20 cellular contexts compared by ENCODE assay signal in genomic region chr10:90530526-90530925, GRCh38.
DNase-seq lines count a peak whose midpoint lies in the region; ATAC-seq and TF ChIP-seq lines count a peak whose summit lies in the region.
"Had no signal": no experiment of that assay in that cellular context is flagged by ENCODE, and none has a peak within 500 bp of the region (broad histone marks: within the 10 kb centered on the region; RNA-seq: fewer than 3 reads in every experiment).

No MANE protein-coding gene starts in this region.

- H3K79me2 ChIP-seq in fibroblast of lung (ENCODE audit: control insufficient read depth, insufficient read depth, low read length), result no peaks in the 10 kb centered on the region
- H3K79me2 ChIP-seq in mesendoderm (ENCODE audit: control insufficient read depth, insufficient read depth, low read length), result no peaks in the 10 kb centered on the region

- no peak overlapping the region for H3K27ac Mint-ChIP-seq in MCF 10A (ENCODE audit: low read depth, unreplicated experiment)
- H3K27ac Mint-ChIP-seq: CD4-positive, alpha-beta memory T cell had no signal

- no peak overlapping the region for H4K8ac ChIP-seq in mesendoderm (ENCODE audit: low read depth, low read length)

- no peak for TF ChIP-seq POLR2A in body of pancreas (IDR thresholded peaks at IDR 0.05)

- no peaks in the 10 kb centered on the region for H3K27me3 ChIP-seq in fibroblast of lung (ENCODE audit: control insufficient read depth, insufficient read depth, low read length)
- H3K27me3 ChIP-seq in mesendoderm (ENCODE audit: insufficient read depth, low read length, poor library complexity), result no peaks in the 10 kb centered on the region
- no peaks in the 10 kb centered on the region for H3K27me3 ChIP-seq in body of pancreas

- H3K9me3 Mint-ChIP-seq in MCF 10A (ENCODE audit: unreplicated experiment), result no peaks in the 10 kb centered on the region

- no peaks in the 10 kb centered on the region for H3K36me3 ChIP-seq in fibroblast of lung (ENCODE audit: control insufficient read depth, insufficient read depth, low read length)
- no peaks in the 10 kb centered on the region for H3K36me3 ChIP-seq in mesendoderm (ENCODE audit: control insufficient read depth, insufficient read depth, low read length)
- H3K36me3 ChIP-seq in body of pancreas (replicated peaks in 1 of 2; ENCODE audit: insufficient read depth in 1 of 2, low read depth in 2 of 2), result no peaks in the 10 kb centered on the region

- no peak overlapping the region for H3K4ac ChIP-seq in mesendoderm (ENCODE audit: low read depth, low read length)

- H2BK120ac ChIP-seq in mesendoderm (ENCODE audit: low read depth, low read length), result no peak overlapping the region

- no peak overlapping the region for H3K23ac ChIP-seq in mesendoderm (ENCODE audit: low read length)

- H3K27ac ChIP-seq in fibroblast of lung (ENCODE audit: insufficient read depth, low read length), result no peak overlapping the region
- H3K27ac ChIP-seq in mesendoderm (ENCODE audit: low read depth, low read length), result no peak overlapping the region
- H3K27ac ChIP-seq in body of pancreas, result no peak overlapping the region
- H3K27ac ChIP-seq: A549, RWPE1 had no signal

- H3K79me1 ChIP-seq in mesendoderm (ENCODE audit: low read length), result no peaks in the 10 kb centered on the region

- H3K27me3 Mint-ChIP-seq in MCF 10A (ENCODE audit: insufficient read depth, unreplicated experiment), result no peaks in the 10 kb centered on the region

- H2AK5ac ChIP-seq in mesendoderm (ENCODE audit: low read length), result no peak overlapping the region

- H4K20me1 ChIP-seq in fibroblast of lung (ENCODE audit: control insufficient read depth, extremely low read depth, insufficient read depth, low read length), result no peaks in the 10 kb centered on the region

- no peak overlapping the region for H2BK15ac ChIP-seq in mesendoderm (replicated peaks; ENCODE audit: low read depth)

- no peaks in the 10 kb centered on the region for H3K4me1 ChIP-seq in fibroblast of lung (ENCODE audit: control insufficient read depth, extremely low read depth, insufficient read depth, low read length)
- no peaks in the 10 kb centered on the region for H3K4me1 ChIP-seq in mesendoderm (ENCODE audit: control insufficient read depth, low read depth, low read length)
- H3K4me1 ChIP-seq in body of pancreas, result no peaks in the 10 kb centered on the region
- H3K4me1 ChIP-seq: A549 had no signal

- TF ChIP-seq CTCF in fibroblast of lung (conservative IDR thresholded peaks at IDR 0.05 in 1 of 2, IDR thresholded peaks at IDR 0.05 in 1 of 2; ENCODE audit: low read depth in 1 of 2, low read length in 2 of 2) (no peak), body of pancreas (IDR thresholded peaks at IDR 0.05) (no peak), MCF 10A (IDR thresholded peaks at IDR 0.05; ENCODE audit: unreplicated experiment) (no peak)

- ATAC-seq in body of pancreas (no peak), Right ventricle myocardium inferior (no peak)
- ATAC-seq: A549, HepG2, PC-3 had no signal

- no peaks in the 10 kb centered on the region for H3K36me3 Mint-ChIP-seq in MCF 10A (ENCODE audit: insufficient read depth, unreplicated experiment)
- H3K36me3 Mint-ChIP-seq: CD4-positive, alpha-beta memory T cell had no signal

- H3K4me2 ChIP-seq in fibroblast of lung (ENCODE audit: extremely low read depth, insufficient read depth, low read length), result no peak overlapping the region
- no peak overlapping the region for H3K4me2 ChIP-seq in mesendoderm (ENCODE audit: low read length)
- H3K4me2 ChIP-seq: A549 had no signal

- DNase-seq in D341Med (ENCODE audit: low spot score), result peak; percentile 27
- peak; percentile 1 for DNase-seq in NCI-H524 treated with DMSO at 0.1 percent for 48 hours (lab: John Stamatoyannopoulos, UW)
- peak; percentile 14 to 59 for DNase-seq in fibroblast of lung (ENCODE audit: low read depth in 2 of 2)
- DNase-seq in mesendoderm, result peak; percentile 12
- no peak for DNase-seq in body of pancreas
- DNase-seq in MCF 10A (ENCODE audit: unreplicated experiment), result no peak
- DNase-seq in Right ventricle myocardium inferior (ENCODE audit: missing footprints), result no peak
- DNase-seq in NCI-H1048 (lab: John Stamatoyannopoulos, UW), result no peak
- DNase-seq: CD4-positive, alpha-beta memory T cell; EL; KBM-7; MV-4-11; NCI-H1417 treated with DMSO at 0.1 percent for 48 hours; NCI-H187 treated with DMSO at 0.1 percent for 48 hours; NCI-H2227 treated with DMSO at 0.1 percent for 48 hours; NCI-H526; PC-3 had no signal

- H3K18ac ChIP-seq in mesendoderm (ENCODE audit: low read length), result no peak overlapping the region

- no TSS peak for BruUV-seq in MCF 10A (replicated peaks; lab: Mats Ljungman, UMichigan)

- intact Hi-C loops in body of pancreas (cut with DNase I) (no loop called here), MCF 10A (cut with micrococcal nuclease) (no loop called here), Right ventricle myocardium inferior (cut with DNase I) (no loop called here)

- H3K4me3 Mint-ChIP-seq in MCF 10A (ENCODE audit: unreplicated experiment), result no peak overlapping the region
- H3K4me3 Mint-ChIP-seq: CD4-positive, alpha-beta memory T cell had no signal

- WGBS in mesendoderm (ENCODE audit: extremely low coverage, insufficient coverage, low lambda C conversion rate), result no CpG with 5 or more reads among the region's 2 CpGs
- WGBS in body of pancreas, 2 donors, result 32 to 36% methylated on average over 2 of the region's 2 CpGs

- H3K4me3 ChIP-seq in fibroblast of lung (replicated peaks in 1 of 4; ENCODE audit: control extremely low read depth in 1 of 4, insufficient read depth in 1 of 4, low read depth in 3 of 4, low read length in 4 of 4) (no peak overlapping the region), mesendoderm (ENCODE audit: low read length) (no peak overlapping the region), body of pancreas (no peak overlapping the region)
- H3K4me3 ChIP-seq: A549 had no signal

- H4K5ac ChIP-seq in mesendoderm (ENCODE audit: low read length), result no peak overlapping the region

- POLR2A ChIA-PET in MCF 10A (lab: Yijun Ruan, JAX), result no interaction called here

- no peak overlapping the region for H2BK5ac ChIP-seq in mesendoderm (ENCODE audit: low read length)

- no peak overlapping the region for H3K9ac ChIP-seq in fibroblast of lung (ENCODE audit: insufficient read depth, low read length)
- H3K9ac ChIP-seq in mesendoderm (ENCODE audit: low read length), result no peak overlapping the region

- CTCF ChIA-PET in MCF 10A (lab: Yijun Ruan, JAX), result no interaction called here

- no peaks in the 10 kb centered on the region for H3K9me3 ChIP-seq in fibroblast of lung (ENCODE audit: control insufficient read depth, insufficient read depth, low read depth, low read length)
- H3K9me3 ChIP-seq in body of pancreas, result no peaks in the 10 kb centered on the region
- H3K9me3 ChIP-seq: A549 had no signal

- H2AFZ ChIP-seq in fibroblast of lung (ENCODE audit: low read length), result no peak overlapping the region

- no peak overlapping the region for H3K56ac ChIP-seq in mesendoderm (ENCODE audit: low read length)

- no peaks in the 10 kb centered on the region for H3K4me1 Mint-ChIP-seq in MCF 10A (ENCODE audit: insufficient read depth, unreplicated experiment)

Comparison
In these comparisons a context has a peak if more than half of its experiments do, and no peak if none do; other contexts are left out.
1. DNase-seq: peak in D341Med (single experiment), NCI-H524 treated with DMSO at 0.1 percent for 48 hours (single experiment), fibroblast of lung (2 of 2) and mesendoderm (single experiment); none in body of pancreas (0 of 4), MCF 10A (single experiment), Right ventricle myocardium inferior (single experiment) and NCI-H1048 (single experiment).